Comparison of ENCODE assay signal across 10 cellular contexts in genomic region chr18:50559750-50560680, GRCh38. TPM values are rescaled to one million over a fixed set of nuclear protein-coding genes. Genes with fewer than 3 reads are reported as not detected.
DNase-seq lines count a peak whose midpoint lies in the region; ATAC-seq and TF ChIP-seq lines count a peak whose summit lies in the region.
"Had no signal": no experiment of that assay in that cellular context is flagged by ENCODE, and none has a peak within 500 bp of the region (broad histone marks: within the 10 kb centered on the region; RNA-seq: fewer than 3 reads in every experiment).

MAPK4 (plus strand) TSS chr18:50560087; CDS start chr18:50663959, 103,872 bp downstream.

- TF ChIP-seq CTCF in lower leg skin (IDR thresholded peaks at IDR 0.05): no peak

- H3K27me3 ChIP-seq in SJCRH30: no peaks in the 10 kb centered on the region
- peaks cover 54% of the 10 kb centered on the region for H3K27me3 ChIP-seq in ectodermal cell (ENCODE audit: control insufficient read depth, insufficient read depth, low read length, poor library complexity, severe bottlenecking)

- ATAC-seq in HG02623 (IDR thresholded peaks at IDR 0.05; ENCODE audit: unreplicated experiment) (peak; percentile 48), HG02938 (IDR thresholded peaks at IDR 0.05; ENCODE audit: unreplicated experiment) (no peak)

- peak within 1 kb of the TSS; percentile 36 for H3K4me3 ChIP-seq in SJCRH30
- H3K4me3 ChIP-seq in ectodermal cell (ENCODE audit: insufficient read depth, low read depth, low read length): peak within 1 kb of the TSS; percentile 79
- peak within 1 kb of the TSS; percentile 10 for H3K4me3 ChIP-seq in lower leg skin (ENCODE audit: low read depth, poor library complexity, severe bottlenecking)

- H3K9me3 ChIP-seq in SJCRH30 (replicated peaks) (no peaks in the 10 kb centered on the region), ectodermal cell (ENCODE audit: control insufficient read depth, low read length) (no peaks in the 10 kb centered on the region)

- H3K27ac ChIP-seq in SJCRH30 (no peak within 1 kb of the TSS), ectodermal cell (ENCODE audit: insufficient read depth, low read depth, low read length, poor library complexity, severe bottlenecking) (no peak within 1 kb of the TSS), substantia nigra (ENCODE audit: low read depth, low read length, poor library complexity, severe bottlenecking) (peak within 1 kb of the TSS; percentile 40)
- H3K27ac ChIP-seq: C4-2B had no signal

- TF ChIP-seq POLR2A in lower leg skin (IDR thresholded peaks at IDR 0.05): no peak

- H3K4me1 ChIP-seq in SJCRH30: no peaks in the 10 kb centered on the region
- H3K4me1 ChIP-seq in ectodermal cell (ENCODE audit: control insufficient read depth, insufficient read depth, low read length): no peaks in the 10 kb centered on the region

- DNase-seq in NCI-H1436 (lab: John Stamatoyannopoulos, UW): peak; percentile 68
- no peak for DNase-seq in NCI-H1436 treated with DMSO at 0.1 percent for 48 hours (lab: John Stamatoyannopoulos, UW)
- DNase-seq in SJCRH30: peak in 1 of 2 experiments; percentile 4
- DNase-seq in lower leg skin (ENCODE audit: low spot score in 2 of 2): no peak
- peak in 24 of 49 donors; percentile 4 to 82 (median 35) for DNase-seq in substantia nigra (lab: John Stamatoyannopoulos, UW)

- intact Hi-C loops in lower leg skin (cut with DNase I; ENCODE audit: low total_unique reads): no loop called here

- 0% methylated on average over 110 of the region's 110 CpGs for WGBS in ectodermal cell, 2 experiments
- WGBS in lower leg skin, 2 donors: 1% methylated on average over 47 to 50 of the region's 110 CpGs

- H3K36me3 ChIP-seq in SJCRH30: no peaks in the 10 kb centered on the region
- no peaks in the 10 kb centered on the region for H3K36me3 ChIP-seq in ectodermal cell (ENCODE audit: control insufficient read depth, insufficient read depth, low read length)

RNA-seq across cellular contexts. Expression of gene MAPK4, which starts in this region (rescaled TPM):
- not detected in 2 replicates for total RNA-seq in SJCRH30 (2014; rRNA removed; shearing (Covaris generic))
- 15.9 TPM for polyA plus RNA-seq in ectodermal cell (2013, experiment 1 of 4)
- 16.2 TPM for polyA plus RNA-seq in ectodermal cell (2013, experiment 2 of 4)
- 11.3 TPM for polyA plus RNA-seq in ectodermal cell (2013, experiment 3 of 4)
- 12.5 TPM for polyA plus RNA-seq in ectodermal cell (2013, experiment 4 of 4)
- 1 to 10 TPM in 2 of 4 donors, under 1 TPM in 2; 0.46 to 5.3 (median 2.5) TPM for total RNA-seq in lower leg skin
- total RNA-seq: activated CD8-positive, alpha-beta memory T cell treated with anti-CD3 and anti-CD28 coated beads for 36 hours had no signal

Comparison
In these comparisons a context has a peak if more than half of its experiments do, and no peak if none do; other contexts are left out.
1. H3K4me3 ChIP-seq: peak in every context shown above with its lines; median percentile 79 in ectodermal cell; 36 in SJCRH30; 10 in lower leg skin.